ENCODE assay signal across 8 cellular contexts in genomic region chr10:72334832-72335393, GRCh38. TPM values are rescaled to one million over a fixed set of nuclear protein-coding genes. Genes with fewer than 3 reads are reported as not detected.
DNase-seq lines count a peak whose midpoint lies in the region; ATAC-seq, FAIRE-seq and TF ChIP-seq lines count a peak whose summit lies in the region.

No MANE protein-coding gene starts in this region.

- 6% methylated on average over 13 of the region's 15 CpGs for WGBS in prostate gland
- WGBS in GM23248 (ENCODE audit: low coverage in 1 of 2, low lambda C conversion rate in 2 of 2, missing lambda C conversion rate in 2 of 2), 2 experiments: 83 to 85% methylated on average over 15 of the region's 15 CpGs

- DNase-seq in RPMI7951 (ENCODE audit: low read depth) (peak; percentile 91), activated gamma-delta T cell (lab: John Stamatoyannopoulos, UW) (peak; percentile 86), Right ventricle myocardium superior (peak; percentile 92), prostate gland (ENCODE audit: low spot score) (peak; percentile 68), H54 (ENCODE audit: insufficient read length, low spot score) (no peak), GM23248 (no peak)

- no peak overlapping the region for H3K4me3 ChIP-seq in prostate gland
- H3K4me3 ChIP-seq in GM23248: no peak overlapping the region

- no peak for FAIRE-seq in H54 (lab: Jason Lieb, UNC)

- peak in 1 of 4 experiments; percentile 28 for TF ChIP-seq CTCF in prostate gland (IDR thresholded peaks at IDR 0.05)

- H3K79me2 ChIP-seq in GM23248 (ENCODE audit: insufficient read depth): no peaks in the 10 kb centered on the region

- H3K9ac ChIP-seq in GM23248: no peak overlapping the region

- H2AFZ ChIP-seq in GM23248: no peak overlapping the region

- no peaks in the 10 kb centered on the region for H3K36me3 ChIP-seq in prostate gland
- H3K36me3 ChIP-seq in GM23248 (ENCODE audit: low read depth): peaks cover 24% of the 10 kb centered on the region

- H3K27me3 ChIP-seq in prostate gland (replicated peaks; ENCODE audit: insufficient read depth): no peaks in the 10 kb centered on the region
- no peaks in the 10 kb centered on the region for H3K27me3 ChIP-seq in GM23248 (replicated peaks; ENCODE audit: insufficient read depth)

- TF ChIP-seq POLR2A in prostate gland (IDR thresholded peaks at IDR 0.05) (no peak), H54 (IDR thresholded peaks at IDR 0.05; ENCODE audit: low read depth, low read length) (no peak)

- H3K4me1 ChIP-seq in prostate gland (replicated peaks) (peaks cover 40% of the 10 kb centered on the region), GM23248 (ENCODE audit: insufficient read depth) (peaks cover 12% of the 10 kb centered on the region; the same call in 1 of the 2 replicates)

- no peaks in the 10 kb centered on the region for H4K20me1 ChIP-seq in GM23248 (ENCODE audit: insufficient read depth)

- intact Hi-C loops in Right ventricle myocardium superior (cut with DNase I): loop anchor here (5.0 to 10.0 kb wide), 5 partner anchors 90 to 440 kb away; partner anchors contain the start of gene CHST3
- intact Hi-C loops in prostate gland (cut with DNase I): loop anchor here (5.0 kb wide), 2 partner anchors 118 to 208 kb away; partner anchors contain the start of genes ANAPC16 and ASCC1

- no peaks in the 10 kb centered on the region for H3K9me2 ChIP-seq in GM23248 (ENCODE audit: insufficient read depth)

- 0 out of 2 replicates have a peak, but pooled peaks cover 4% of the 10 kb centered on the region for H3F3A ChIP-seq in GM23248 (ENCODE audit: insufficient read depth)

- H3K27ac ChIP-seq in prostate gland: peak overlapping the region; percentile 86 to 87
- no peak overlapping the region for H3K27ac ChIP-seq in GM23248

- ATAC-seq in GM18511 (IDR thresholded peaks at IDR 0.05; ENCODE audit: unreplicated experiment): peak; percentile 65
- ATAC-seq in HG02943 (IDR thresholded peaks at IDR 0.05; ENCODE audit: low read depth, unreplicated experiment): peak; percentile 47
- ATAC-seq in Right ventricle myocardium superior (ENCODE audit: poor library complexity): peak; percentile 56

- H3K4me2 ChIP-seq in GM23248 (ENCODE audit: unreplicated experiment): no peak overlapping the region

- H3K9me3 ChIP-seq in prostate gland (no peaks in the 10 kb centered on the region), GM23248 (ENCODE audit: low read depth) (no peaks in the 10 kb centered on the region)

- in situ Hi-C loops in GM23248 (cut with MboI): no loop called here

RNA-seq across cellular contexts. Expression of gene DNAJB12, which starts 19.8 kb away (rescaled TPM):
- total RNA-seq in RPMI7951 (2014; rRNA removed; shearing (Covaris generic)): 20.8 and 24.9 TPM in 2 replicates
- total RNA-seq in Right ventricle myocardium superior: 26.1 TPM
- 10 to 100 TPM; 33.0 to 55.9 TPM for total RNA-seq in prostate gland
- total RNA-seq in GM23248 (2014; rRNA removed; shearing (Covaris generic)): 28.4 and 32.9 TPM in 2 replicates
- 32.0 and 33.5 TPM in 2 replicates for polyA plus RNA-seq in GM23248 (2016; fragmentation: Nextera tagmentation; extraction: Ambion mirVana)

Comparison
In these comparisons a context has a peak if more than half of its experiments do, and no peak if none do; other contexts are left out.
1. DNase-seq: peak in RPMI7951 (single experiment), activated gamma-delta T cell (single experiment), Right ventricle myocardium superior (single experiment) and prostate gland (single experiment); none in H54 (single experiment) and GM23248 (single experiment).
2. Peak in every context shown above with its lines, with median percentiles within 50 percentile points of each other: ATAC-seq.